Comparison of ENCODE assay signal across 7 cellular contexts in the genomic region with DNA sequence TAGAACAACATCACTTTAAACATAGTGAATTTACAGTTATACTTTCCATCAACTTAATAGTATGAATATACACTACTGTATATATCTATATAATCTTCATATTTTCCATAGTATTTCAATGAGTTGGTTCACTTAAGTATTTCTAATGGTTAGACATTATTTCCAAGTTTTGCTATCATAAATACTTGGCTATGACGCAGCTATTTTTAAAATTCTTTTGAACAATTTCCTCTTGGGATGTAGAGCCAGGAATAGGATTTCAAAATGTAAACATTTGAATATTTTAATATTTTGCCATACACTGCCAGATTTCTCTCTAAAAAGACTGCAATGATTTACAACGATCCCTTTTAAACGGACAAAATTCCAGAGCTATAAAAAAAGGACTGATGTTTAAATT.
"Had no signal": no experiment of that assay in that cellular context is flagged by ENCODE, and none has a peak within 500 bp of the region (broad histone marks: within the 10 kb centered on the region; RNA-seq: fewer than 3 reads in every experiment).

No MANE protein-coding gene starts in this region.

- H3K9ac ChIP-seq: GM23248, KMS-11 had no signal

- H3K27ac ChIP-seq: GM23248, KMS-11 had no signal

- H3K9me3 ChIP-seq: HAP-1 had no signal

- H3K4me1 Mint-ChIP-seq: IgD-negative memory B cell had no signal

- H3K4me3 ChIP-seq: GM23248, HAP-1 had no signal

- H3K27ac Mint-ChIP-seq: IgD-negative memory B cell had no signal

- DNase-seq: GM23248, GOT3, H7, KBM-7 had no signal

- H3K36me3 ChIP-seq: HAP-1 had no signal

- H3K4me2 ChIP-seq: KMS-11 had no signal

- H3K27me3 Mint-ChIP-seq: IgD-negative memory B cell had no signal

- H2AFZ ChIP-seq: GM23248 had no signal

- H3K4me3 Mint-ChIP-seq: IgD-negative memory B cell had no signal
